ENCODE assay signal across 1 cellular context in genomic region chr1:203037509-203038190, GRCh38.
TF ChIP-seq lines count a peak whose summit lies in the region.

No MANE protein-coding gene starts in this region.

TF ChIP-seq in K562, 482 proteins besides CTCF, POLR2A, EP300 and RAD21:
- TF ChIP-seq ZNF316 (IDR thresholded peaks at IDR 0.05) (peak; percentile 67), MAFK (IDR thresholded peaks at IDR 0.05; ENCODE audit: low read length) (peak; percentile 57), ZBTB33 (CRISPR knock-in tag; IDR thresholded peaks at IDR 0.05) (no peak), ATF1 (CRISPR knock-in tag; IDR thresholded peaks at IDR 0.05) (no peak), ATF1 (tag; IDR thresholded peaks at IDR 0.05) (peak; percentile 56), MAFF (IDR thresholded peaks at IDR 0.05; ENCODE audit: low read length) (peak; percentile 40), ZNF717 (CRISPR knock-in tag; IDR thresholded peaks at IDR 0.05) (no peak), ZC3H8 (IDR thresholded peaks at IDR 0.05) (no peak), CREB1 (IDR thresholded peaks at IDR 0.05) (peak; percentile 65; the same call in 1 of the 2 replicates), CREB1 (CRISPR knock-in tag; IDR thresholded peaks at IDR 0.05) (no peak), C11orf30 (IDR thresholded peaks at IDR 0.05; ENCODE audit: low read depth) (peak; percentile 67; the same call in 1 of the 2 replicates), MAFG (tag; conservative IDR thresholded peaks at IDR 0.05) (peak; percentile 79), CREM (IDR thresholded peaks at IDR 0.05; ENCODE audit: low read depth) (peak; percentile 69)
